In genomic region chr5:168286386-168286785, GRCh38 we compare ENCODE assay signal across 18 cellular contexts.
A peak's percentile ranks its signal among the peaks of the same experiment; 100 is the strongest.
DNase-seq lines count a peak whose midpoint lies in the region; ATAC-seq and TF ChIP-seq lines count a peak whose summit lies in the region.
"Had no signal": no experiment of that assay in that cellular context is flagged by ENCODE, and none has a peak within 500 bp of the region (broad histone marks: within the 10 kb centered on the region; RNA-seq: fewer than 3 reads in every experiment).

No MANE protein-coding gene starts in this region.

- no peak overlapping the region for H3K4me3 ChIP-seq in BLaER1 treated with 17β-estradiol and CSF1 and Interleukin-3, amounts not matched to agents 10 nM and 100 nM
- H3K4me3 ChIP-seq: esophagus muscularis mucosa, GM23248, heart left ventricle, SJSA1, thoracic aorta had no signal

- H3K9me3 ChIP-seq in BLaER1 treated with 17β-estradiol and CSF1 and Interleukin-3, amounts not matched to agents 10 nM and 100 nM (replicated peaks in 1 of 11) = peaks cover 16 to 26% (median 20%) of the 10 kb centered on the region in 11 experiments
- H3K9me3 ChIP-seq: thoracic aorta had no signal

- H3K9ac ChIP-seq in BLaER1 treated with 17β-estradiol and CSF1 and Interleukin-3, amounts not matched to agents 10 nM and 100 nM = no peak overlapping the region
- H3K9ac ChIP-seq: GM23248, KMS-11 had no signal

- in situ Hi-C loops in GM13976 (cut with MboI; ENCODE audit: low sequenced_read_pairs, unreplicated experiment) = no loop called here

- H3K4me2 ChIP-seq in BLaER1 treated with 17β-estradiol and CSF1 and Interleukin-3, amounts not matched to agents 10 nM and 100 nM = peak overlapping the region; percentile 29 to 65 (median 47)
- H3K4me2 ChIP-seq: KMS-11 had no signal

- DNase-seq in GM13976 (ENCODE audit: low spot score) = peak; percentile 51
- peak in 41 of 42 donors; percentile 44 to 94 (median 73) for DNase-seq in head of caudate nucleus
- no peak for DNase-seq in globus pallidus (ENCODE audit: low spot score)
- DNase-seq in cerebellar nuclear complex (lab: John Stamatoyannopoulos, UW) = no peak
- no peak for DNase-seq in NOMO-1 treated with DMSO at 0.1 percent for 48 hours (lab: John Stamatoyannopoulos, UW; ENCODE audit: unreplicated experiment)
- DNase-seq: activated CD4-positive, alpha-beta T cell treated with anti-CD3 and anti-CD28 coated beads, Interleukin-2, amount 50 U/mL, for 4 hours; cortex of kidney; GM23248; heart left ventricle; left cardiac atrium; NCI-H1694 treated with DMSO at 0.1 percent for 48 hours had no signal

- no peak for TF ChIP-seq CTCF in GM13976 (IDR thresholded peaks at IDR 0.05; ENCODE audit: borderline replicate concordance, control extremely low read depth, extremely low read depth, insufficient read depth, missing control alignments)

- no peaks in the 10 kb centered on the region for H4K20me1 ChIP-seq in BLaER1 treated with 17β-estradiol and CSF1 and Interleukin-3, amounts not matched to agents 10 nM and 100 nM

- H3K4me1 ChIP-seq in BLaER1 treated with 17β-estradiol and CSF1 and Interleukin-3, amounts not matched to agents 10 nM and 100 nM = peaks cover 15 to 61% (median 26%) of the 10 kb centered on the region in 10 experiments

- H3K27me3 ChIP-seq in BLaER1 treated with 17β-estradiol and CSF1 and Interleukin-3, amounts not matched to agents 10 nM and 100 nM = peaks cover 0 to 3% (median 0%) of the 10 kb centered on the region in 11 experiments; a peak in 1 of 22 replicates
- H3K27me3 ChIP-seq: SJSA1 had no signal

- intact Hi-C loops in head of caudate nucleus (cut with DNase I) = no loop called here

- no peak overlapping the region for H3K27ac ChIP-seq in BLaER1 treated with 17β-estradiol and CSF1 and Interleukin-3, amounts not matched to agents 10 nM and 100 nM
- H3K27ac ChIP-seq: esophagus muscularis mucosa, GM23248, heart left ventricle, KMS-11, SJSA1, thoracic aorta had no signal

- ATAC-seq in HG03442 (IDR thresholded peaks at IDR 0.05; ENCODE audit: unreplicated experiment) (peak; percentile 47), GM21619 (IDR thresholded peaks at IDR 0.05; ENCODE audit: unreplicated experiment) (no peak)
- ATAC-seq: heart left ventricle, left cardiac atrium had no signal

- no peaks in the 10 kb centered on the region for H3K36me3 ChIP-seq in BLaER1 treated with 17β-estradiol and CSF1 and Interleukin-3, amounts not matched to agents 10 nM and 100 nM
- H3K36me3 ChIP-seq: esophagus muscularis mucosa, heart left ventricle, thoracic aorta had no signal

Comparison
In these comparisons a context has a peak if more than half of its experiments do, and no peak if none do; other contexts are left out.
1. DNase-seq: peak in GM13976 (single experiment) and head of caudate nucleus (41 of 42); none in globus pallidus (single experiment), cerebellar nuclear complex (0 of 2) and NOMO-1 treated with DMSO at 0.1 percent for 48 hours (single experiment).